Comparison of ENCODE assay signal across 1 cellular context in the genomic region with DNA sequence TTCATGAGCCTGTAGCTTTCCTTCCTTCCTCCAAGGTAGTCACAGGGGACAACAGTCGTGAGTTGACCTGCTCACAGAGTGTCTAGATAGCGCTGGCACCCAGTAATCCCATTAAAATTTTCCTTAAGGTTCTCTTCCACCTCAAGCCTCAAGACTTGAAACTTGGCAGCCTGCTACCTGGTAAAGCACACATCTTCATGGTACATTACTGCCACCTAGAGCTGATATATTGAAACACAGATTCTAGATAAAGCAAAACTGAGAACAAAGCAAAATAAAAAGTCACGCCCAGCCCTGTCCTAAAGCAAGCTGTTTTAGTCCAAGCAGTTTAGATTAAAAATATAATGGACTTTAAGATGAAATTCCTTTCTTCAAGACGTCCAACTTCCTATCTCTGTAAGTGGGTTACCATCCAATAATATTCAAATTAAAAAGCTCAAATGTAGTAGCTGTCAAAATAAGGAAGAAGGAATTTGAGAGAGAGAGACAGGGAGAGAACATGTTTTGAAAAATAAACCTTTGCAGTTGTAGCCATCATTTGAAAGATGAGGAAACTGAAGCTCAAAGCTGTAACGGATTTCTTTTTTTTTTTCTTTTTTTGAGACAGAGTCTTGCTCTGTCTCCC.
A peak's percentile ranks its signal among the peaks of the same experiment; 100 is the strongest.
TF ChIP-seq lines count a peak whose summit lies in the region.

No MANE protein-coding gene starts in this region.

TF ChIP-seq in K562, 482 proteins besides CTCF, POLR2A, EP300 and RAD21 (continued from another document and continues in another):
- TF ChIP-seq, protein P1, sequence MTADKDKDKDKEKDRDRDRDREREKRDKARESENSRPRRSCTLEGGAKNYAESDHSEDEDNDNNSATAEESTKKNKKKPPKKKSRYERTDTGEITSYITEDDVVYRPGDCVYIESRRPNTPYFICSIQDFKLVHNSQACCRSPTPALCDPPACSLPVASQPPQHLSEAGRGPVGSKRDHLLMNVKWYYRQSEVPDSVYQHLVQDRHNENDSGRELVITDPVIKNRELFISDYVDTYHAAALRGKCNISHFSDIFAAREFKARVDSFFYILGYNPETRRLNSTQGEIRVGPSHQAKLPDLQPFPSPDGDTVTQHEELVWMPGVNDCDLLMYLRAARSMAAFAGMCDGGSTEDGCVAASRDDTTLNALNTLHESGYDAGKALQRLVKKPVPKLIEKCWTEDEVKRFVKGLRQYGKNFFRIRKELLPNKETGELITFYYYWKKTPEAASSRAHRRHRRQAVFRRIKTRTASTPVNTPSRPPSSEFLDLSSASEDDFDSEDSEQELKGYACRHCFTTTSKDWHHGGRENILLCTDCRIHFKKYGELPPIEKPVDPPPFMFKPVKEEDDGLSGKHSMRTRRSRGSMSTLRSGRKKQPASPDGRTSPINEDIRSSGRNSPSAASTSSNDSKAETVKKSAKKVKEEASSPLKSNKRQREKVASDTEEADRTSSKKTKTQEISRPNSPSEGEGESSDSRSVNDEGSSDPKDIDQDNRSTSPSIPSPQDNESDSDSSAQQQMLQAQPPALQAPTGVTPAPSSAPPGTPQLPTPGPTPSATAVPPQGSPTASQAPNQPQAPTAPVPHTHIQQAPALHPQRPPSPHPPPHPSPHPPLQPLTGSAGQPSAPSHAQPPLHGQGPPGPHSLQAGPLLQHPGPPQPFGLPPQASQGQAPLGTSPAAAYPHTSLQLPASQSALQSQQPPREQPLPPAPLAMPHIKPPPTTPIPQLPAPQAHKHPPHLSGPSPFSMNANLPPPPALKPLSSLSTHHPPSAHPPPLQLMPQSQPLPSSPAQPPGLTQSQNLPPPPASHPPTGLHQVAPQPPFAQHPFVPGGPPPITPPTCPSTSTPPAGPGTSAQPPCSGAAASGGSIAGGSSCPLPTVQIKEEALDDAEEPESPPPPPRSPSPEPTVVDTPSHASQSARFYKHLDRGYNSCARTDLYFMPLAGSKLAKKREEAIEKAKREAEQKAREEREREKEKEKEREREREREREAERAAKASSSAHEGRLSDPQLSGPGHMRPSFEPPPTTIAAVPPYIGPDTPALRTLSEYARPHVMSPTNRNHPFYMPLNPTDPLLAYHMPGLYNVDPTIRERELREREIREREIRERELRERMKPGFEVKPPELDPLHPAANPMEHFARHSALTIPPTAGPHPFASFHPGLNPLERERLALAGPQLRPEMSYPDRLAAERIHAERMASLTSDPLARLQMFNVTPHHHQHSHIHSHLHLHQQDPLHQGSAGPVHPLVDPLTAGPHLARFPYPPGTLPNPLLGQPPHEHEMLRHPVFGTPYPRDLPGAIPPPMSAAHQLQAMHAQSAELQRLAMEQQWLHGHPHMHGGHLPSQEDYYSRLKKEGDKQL (CRISPR knock-in tag; IDR thresholded peaks at IDR 0.05; ENCODE audit: borderline replicate concordance): no peak
- TF ChIP-seq ARID1B (IDR thresholded peaks at IDR 0.05) (no peak), PRPF4 (IDR thresholded peaks at IDR 0.05; ENCODE audit: insufficient read depth, low read depth, low read length, poor library complexity, severe bottlenecking) (no peak), JUN (IDR thresholded peaks at IDR 0.05; ENCODE audit: borderline replicate concordance, low read depth, low read length) (0 out of 2 replicates have a peak, but pooled peaks have one; percentile 45), JUN (CRISPR knock-in tag; IDR thresholded peaks at IDR 0.05; ENCODE audit: borderline replicate concordance) (no peak), SOX6 (IDR thresholded peaks at IDR 0.05) (peak; percentile 62), ZNF324 (CRISPR knock-in tag; IDR thresholded peaks at IDR 0.05) (no peak), JUNB (CRISPR knock-in tag; conservative IDR thresholded peaks at IDR 0.05) (no peak), BRD4 (IDR thresholded peaks at IDR 0.05) (no peak), ADNP (tag; IDR thresholded peaks at IDR 0.05) (no peak), L3MBTL2 (IDR thresholded peaks at IDR 0.05) (peak; percentile 42; the same call in 1 of the 2 replicates), MTA3 (IDR thresholded peaks at IDR 0.05; ENCODE audit: borderline replicate concordance) (no peak), BMI1 (IDR thresholded peaks at IDR 0.05; ENCODE audit: low read length) (no peak), ZNF253 (CRISPR knock-in tag; conservative IDR thresholded peaks at IDR 0.05) (no peak), ZC3H4 (CRISPR knock-in tag; IDR thresholded peaks at IDR 0.05; ENCODE audit: borderline replicate concordance) (no peak)
- TF ChIP-seq, protein P2, sequence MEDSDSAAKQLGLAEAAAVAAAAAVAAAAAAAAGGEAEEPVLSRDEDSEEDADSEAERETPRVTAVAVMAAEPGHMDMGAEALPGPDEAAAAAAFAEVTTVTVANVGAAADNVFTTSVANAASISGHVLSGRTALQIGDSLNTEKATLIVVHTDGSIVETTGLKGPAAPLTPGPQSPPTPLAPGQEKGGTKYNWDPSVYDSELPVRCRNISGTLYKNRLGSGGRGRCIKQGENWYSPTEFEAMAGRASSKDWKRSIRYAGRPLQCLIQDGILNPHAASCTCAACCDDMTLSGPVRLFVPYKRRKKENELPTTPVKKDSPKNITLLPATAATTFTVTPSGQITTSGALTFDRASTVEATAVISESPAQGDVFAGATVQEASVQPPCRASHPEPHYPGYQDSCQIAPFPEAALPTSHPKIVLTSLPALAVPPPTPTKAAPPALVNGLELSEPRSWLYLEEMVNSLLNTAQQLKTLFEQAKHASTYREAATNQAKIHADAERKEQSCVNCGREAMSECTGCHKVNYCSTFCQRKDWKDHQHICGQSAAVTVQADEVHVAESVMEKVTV (CRISPR knock-in tag; IDR thresholded peaks at IDR 0.05): peak; percentile 97
- TF ChIP-seq, protein P3, sequence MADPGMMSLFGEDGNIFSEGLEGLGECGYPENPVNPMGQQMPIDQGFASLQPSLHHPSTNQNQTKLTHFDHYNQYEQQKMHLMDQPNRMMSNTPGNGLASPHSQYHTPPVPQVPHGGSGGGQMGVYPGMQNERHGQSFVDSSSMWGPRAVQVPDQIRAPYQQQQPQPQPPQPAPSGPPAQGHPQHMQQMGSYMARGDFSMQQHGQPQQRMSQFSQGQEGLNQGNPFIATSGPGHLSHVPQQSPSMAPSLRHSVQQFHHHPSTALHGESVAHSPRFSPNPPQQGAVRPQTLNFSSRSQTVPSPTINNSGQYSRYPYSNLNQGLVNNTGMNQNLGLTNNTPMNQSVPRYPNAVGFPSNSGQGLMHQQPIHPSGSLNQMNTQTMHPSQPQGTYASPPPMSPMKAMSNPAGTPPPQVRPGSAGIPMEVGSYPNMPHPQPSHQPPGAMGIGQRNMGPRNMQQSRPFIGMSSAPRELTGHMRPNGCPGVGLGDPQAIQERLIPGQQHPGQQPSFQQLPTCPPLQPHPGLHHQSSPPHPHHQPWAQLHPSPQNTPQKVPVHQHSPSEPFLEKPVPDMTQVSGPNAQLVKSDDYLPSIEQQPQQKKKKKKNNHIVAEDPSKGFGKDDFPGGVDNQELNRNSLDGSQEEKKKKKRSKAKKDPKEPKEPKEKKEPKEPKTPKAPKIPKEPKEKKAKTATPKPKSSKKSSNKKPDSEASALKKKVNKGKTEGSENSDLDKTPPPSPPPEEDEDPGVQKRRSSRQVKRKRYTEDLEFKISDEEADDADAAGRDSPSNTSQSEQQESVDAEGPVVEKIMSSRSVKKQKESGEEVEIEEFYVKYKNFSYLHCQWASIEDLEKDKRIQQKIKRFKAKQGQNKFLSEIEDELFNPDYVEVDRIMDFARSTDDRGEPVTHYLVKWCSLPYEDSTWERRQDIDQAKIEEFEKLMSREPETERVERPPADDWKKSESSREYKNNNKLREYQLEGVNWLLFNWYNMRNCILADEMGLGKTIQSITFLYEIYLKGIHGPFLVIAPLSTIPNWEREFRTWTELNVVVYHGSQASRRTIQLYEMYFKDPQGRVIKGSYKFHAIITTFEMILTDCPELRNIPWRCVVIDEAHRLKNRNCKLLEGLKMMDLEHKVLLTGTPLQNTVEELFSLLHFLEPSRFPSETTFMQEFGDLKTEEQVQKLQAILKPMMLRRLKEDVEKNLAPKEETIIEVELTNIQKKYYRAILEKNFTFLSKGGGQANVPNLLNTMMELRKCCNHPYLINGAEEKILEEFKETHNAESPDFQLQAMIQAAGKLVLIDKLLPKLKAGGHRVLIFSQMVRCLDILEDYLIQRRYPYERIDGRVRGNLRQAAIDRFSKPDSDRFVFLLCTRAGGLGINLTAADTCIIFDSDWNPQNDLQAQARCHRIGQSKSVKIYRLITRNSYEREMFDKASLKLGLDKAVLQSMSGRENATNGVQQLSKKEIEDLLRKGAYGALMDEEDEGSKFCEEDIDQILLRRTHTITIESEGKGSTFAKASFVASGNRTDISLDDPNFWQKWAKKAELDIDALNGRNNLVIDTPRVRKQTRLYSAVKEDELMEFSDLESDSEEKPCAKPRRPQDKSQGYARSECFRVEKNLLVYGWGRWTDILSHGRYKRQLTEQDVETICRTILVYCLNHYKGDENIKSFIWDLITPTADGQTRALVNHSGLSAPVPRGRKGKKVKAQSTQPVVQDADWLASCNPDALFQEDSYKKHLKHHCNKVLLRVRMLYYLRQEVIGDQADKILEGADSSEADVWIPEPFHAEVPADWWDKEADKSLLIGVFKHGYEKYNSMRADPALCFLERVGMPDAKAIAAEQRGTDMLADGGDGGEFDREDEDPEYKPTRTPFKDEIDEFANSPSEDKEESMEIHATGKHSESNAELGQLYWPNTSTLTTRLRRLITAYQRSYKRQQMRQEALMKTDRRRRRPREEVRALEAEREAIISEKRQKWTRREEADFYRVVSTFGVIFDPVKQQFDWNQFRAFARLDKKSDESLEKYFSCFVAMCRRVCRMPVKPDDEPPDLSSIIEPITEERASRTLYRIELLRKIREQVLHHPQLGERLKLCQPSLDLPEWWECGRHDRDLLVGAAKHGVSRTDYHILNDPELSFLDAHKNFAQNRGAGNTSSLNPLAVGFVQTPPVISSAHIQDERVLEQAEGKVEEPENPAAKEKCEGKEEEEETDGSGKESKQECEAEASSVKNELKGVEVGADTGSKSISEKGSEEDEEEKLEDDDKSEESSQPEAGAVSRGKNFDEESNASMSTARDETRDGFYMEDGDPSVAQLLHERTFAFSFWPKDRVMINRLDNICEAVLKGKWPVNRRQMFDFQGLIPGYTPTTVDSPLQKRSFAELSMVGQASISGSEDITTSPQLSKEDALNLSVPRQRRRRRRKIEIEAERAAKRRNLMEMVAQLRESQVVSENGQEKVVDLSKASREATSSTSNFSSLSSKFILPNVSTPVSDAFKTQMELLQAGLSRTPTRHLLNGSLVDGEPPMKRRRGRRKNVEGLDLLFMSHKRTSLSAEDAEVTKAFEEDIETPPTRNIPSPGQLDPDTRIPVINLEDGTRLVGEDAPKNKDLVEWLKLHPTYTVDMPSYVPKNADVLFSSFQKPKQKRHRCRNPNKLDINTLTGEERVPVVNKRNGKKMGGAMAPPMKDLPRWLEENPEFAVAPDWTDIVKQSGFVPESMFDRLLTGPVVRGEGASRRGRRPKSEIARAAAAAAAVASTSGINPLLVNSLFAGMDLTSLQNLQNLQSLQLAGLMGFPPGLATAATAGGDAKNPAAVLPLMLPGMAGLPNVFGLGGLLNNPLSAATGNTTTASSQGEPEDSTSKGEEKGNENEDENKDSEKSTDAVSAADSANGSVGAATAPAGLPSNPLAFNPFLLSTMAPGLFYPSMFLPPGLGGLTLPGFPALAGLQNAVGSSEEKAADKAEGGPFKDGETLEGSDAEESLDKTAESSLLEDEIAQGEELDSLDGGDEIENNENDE (IDR thresholded peaks at IDR 0.05; ENCODE audit: low read depth, low read length): no peak
- TF ChIP-seq, protein P4, sequence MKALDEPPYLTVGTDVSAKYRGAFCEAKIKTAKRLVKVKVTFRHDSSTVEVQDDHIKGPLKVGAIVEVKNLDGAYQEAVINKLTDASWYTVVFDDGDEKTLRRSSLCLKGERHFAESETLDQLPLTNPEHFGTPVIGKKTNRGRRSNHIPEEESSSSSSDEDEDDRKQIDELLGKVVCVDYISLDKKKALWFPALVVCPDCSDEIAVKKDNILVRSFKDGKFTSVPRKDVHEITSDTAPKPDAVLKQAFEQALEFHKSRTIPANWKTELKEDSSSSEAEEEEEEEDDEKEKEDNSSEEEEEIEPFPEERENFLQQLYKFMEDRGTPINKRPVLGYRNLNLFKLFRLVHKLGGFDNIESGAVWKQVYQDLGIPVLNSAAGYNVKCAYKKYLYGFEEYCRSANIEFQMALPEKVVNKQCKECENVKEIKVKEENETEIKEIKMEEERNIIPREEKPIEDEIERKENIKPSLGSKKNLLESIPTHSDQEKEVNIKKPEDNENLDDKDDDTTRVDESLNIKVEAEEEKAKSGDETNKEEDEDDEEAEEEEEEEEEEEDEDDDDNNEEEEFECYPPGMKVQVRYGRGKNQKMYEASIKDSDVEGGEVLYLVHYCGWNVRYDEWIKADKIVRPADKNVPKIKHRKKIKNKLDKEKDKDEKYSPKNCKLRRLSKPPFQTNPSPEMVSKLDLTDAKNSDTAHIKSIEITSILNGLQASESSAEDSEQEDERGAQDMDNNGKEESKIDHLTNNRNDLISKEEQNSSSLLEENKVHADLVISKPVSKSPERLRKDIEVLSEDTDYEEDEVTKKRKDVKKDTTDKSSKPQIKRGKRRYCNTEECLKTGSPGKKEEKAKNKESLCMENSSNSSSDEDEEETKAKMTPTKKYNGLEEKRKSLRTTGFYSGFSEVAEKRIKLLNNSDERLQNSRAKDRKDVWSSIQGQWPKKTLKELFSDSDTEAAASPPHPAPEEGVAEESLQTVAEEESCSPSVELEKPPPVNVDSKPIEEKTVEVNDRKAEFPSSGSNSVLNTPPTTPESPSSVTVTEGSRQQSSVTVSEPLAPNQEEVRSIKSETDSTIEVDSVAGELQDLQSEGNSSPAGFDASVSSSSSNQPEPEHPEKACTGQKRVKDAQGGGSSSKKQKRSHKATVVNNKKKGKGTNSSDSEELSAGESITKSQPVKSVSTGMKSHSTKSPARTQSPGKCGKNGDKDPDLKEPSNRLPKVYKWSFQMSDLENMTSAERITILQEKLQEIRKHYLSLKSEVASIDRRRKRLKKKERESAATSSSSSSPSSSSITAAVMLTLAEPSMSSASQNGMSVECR (CRISPR knock-in tag; IDR thresholded peaks at IDR 0.05): no peak
- TF ChIP-seq, protein P5, sequence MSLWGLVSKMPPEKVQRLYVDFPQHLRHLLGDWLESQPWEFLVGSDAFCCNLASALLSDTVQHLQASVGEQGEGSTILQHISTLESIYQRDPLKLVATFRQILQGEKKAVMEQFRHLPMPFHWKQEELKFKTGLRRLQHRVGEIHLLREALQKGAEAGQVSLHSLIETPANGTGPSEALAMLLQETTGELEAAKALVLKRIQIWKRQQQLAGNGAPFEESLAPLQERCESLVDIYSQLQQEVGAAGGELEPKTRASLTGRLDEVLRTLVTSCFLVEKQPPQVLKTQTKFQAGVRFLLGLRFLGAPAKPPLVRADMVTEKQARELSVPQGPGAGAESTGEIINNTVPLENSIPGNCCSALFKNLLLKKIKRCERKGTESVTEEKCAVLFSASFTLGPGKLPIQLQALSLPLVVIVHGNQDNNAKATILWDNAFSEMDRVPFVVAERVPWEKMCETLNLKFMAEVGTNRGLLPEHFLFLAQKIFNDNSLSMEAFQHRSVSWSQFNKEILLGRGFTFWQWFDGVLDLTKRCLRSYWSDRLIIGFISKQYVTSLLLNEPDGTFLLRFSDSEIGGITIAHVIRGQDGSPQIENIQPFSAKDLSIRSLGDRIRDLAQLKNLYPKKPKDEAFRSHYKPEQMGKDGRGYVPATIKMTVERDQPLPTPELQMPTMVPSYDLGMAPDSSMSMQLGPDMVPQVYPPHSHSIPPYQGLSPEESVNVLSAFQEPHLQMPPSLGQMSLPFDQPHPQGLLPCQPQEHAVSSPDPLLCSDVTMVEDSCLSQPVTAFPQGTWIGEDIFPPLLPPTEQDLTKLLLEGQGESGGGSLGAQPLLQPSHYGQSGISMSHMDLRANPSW (CRISPR knock-in tag; IDR thresholded peaks at IDR 0.05): no peak
- TF ChIP-seq, protein P6, sequence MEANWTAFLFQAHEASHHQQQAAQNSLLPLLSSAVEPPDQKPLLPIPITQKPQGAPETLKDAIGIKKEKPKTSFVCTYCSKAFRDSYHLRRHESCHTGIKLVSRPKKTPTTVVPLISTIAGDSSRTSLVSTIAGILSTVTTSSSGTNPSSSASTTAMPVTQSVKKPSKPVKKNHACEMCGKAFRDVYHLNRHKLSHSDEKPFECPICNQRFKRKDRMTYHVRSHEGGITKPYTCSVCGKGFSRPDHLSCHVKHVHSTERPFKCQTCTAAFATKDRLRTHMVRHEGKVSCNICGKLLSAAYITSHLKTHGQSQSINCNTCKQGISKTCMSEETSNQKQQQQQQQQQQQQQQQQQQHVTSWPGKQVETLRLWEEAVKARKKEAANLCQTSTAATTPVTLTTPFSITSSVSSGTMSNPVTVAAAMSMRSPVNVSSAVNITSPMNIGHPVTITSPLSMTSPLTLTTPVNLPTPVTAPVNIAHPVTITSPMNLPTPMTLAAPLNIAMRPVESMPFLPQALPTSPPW (CRISPR knock-in tag; IDR thresholded peaks at IDR 0.05): no peak; the same call in 1 of the 2 replicates
